Comparison of ENCODE assay signal across 2 cellular contexts in the genomic region with DNA sequence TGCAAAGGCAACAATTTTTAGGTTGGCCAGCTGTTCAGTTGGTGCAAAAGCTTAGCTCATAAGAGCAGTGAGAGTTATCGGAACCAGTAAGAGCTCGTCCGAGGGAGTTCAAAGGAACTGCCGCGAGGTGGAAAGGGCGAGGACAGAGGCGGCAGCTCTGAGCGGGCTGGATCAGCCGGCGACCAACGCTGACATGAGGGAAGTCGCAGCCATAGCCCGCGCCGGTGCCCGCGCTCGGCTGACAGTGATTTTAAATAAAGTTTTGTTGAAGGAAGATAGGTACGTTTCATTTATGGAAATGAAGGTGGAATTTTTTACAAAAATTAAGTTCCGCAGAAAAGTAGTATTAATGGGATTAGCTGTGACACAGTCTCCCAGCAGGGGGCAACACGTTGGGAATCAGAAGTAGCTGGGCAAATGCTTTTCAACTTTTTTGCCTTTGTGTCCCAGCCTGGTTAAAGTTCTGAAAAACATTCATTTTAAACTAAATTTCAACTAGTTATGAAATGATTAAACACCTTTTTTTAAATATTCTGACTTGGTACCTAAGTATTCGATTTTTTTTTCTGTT.
TF ChIP-seq lines count a peak whose summit lies in the region.

No MANE protein-coding gene starts in this region.

TF ChIP-seq in SK-N-SH, 30 proteins besides CTCF, POLR2A, EP300 and RAD21:
- TF ChIP-seq, protein P1, sequence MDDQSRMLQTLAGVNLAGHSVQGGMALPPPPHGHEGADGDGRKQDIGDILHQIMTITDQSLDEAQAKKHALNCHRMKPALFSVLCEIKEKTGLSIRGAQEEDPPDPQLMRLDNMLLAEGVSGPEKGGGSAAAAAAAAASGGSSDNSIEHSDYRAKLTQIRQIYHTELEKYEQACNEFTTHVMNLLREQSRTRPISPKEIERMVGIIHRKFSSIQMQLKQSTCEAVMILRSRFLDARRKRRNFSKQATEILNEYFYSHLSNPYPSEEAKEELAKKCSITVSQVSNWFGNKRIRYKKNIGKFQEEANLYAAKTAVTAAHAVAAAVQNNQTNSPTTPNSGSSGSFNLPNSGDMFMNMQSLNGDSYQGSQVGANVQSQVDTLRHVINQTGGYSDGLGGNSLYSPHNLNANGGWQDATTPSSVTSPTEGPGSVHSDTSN (IDR thresholded peaks at IDR 0.05), result no peak
- TF ChIP-seq RCOR1 (IDR thresholded peaks at IDR 0.05; ENCODE audit: low read length) (no peak), RFX5 (IDR thresholded peaks at IDR 0.05; ENCODE audit: low read length) (no peak), MXI1 (IDR thresholded peaks at IDR 0.05; ENCODE audit: low read depth, low read length) (no peak), MEF2A (IDR thresholded peaks at IDR 0.05; ENCODE audit: borderline replicate concordance, low read depth) (no peak), ELF1 (IDR thresholded peaks at IDR 0.05) (no peak), TCF12 (IDR thresholded peaks at IDR 0.05) (no peak), SIN3A (IDR thresholded peaks at IDR 0.05; ENCODE audit: borderline replicate concordance, low read depth, low read length) (no peak), FOXJ3 (CRISPR knock-in tag; IDR thresholded peaks at IDR 0.05) (no peak), NRF1 (IDR thresholded peaks at IDR 0.05; ENCODE audit: low read depth, low read length) (no peak), SMC3 (IDR thresholded peaks at IDR 0.05; ENCODE audit: low read depth, low read length) (no peak), CHD2 (IDR thresholded peaks at IDR 0.05; ENCODE audit: low read length, partially characterized antibody) (no peak), EZH2phosphoT487 (IDR thresholded peaks at IDR 0.05; ENCODE audit: borderline replicate concordance, low read depth) (no peak)
- TF ChIP-seq, protein P2, sequence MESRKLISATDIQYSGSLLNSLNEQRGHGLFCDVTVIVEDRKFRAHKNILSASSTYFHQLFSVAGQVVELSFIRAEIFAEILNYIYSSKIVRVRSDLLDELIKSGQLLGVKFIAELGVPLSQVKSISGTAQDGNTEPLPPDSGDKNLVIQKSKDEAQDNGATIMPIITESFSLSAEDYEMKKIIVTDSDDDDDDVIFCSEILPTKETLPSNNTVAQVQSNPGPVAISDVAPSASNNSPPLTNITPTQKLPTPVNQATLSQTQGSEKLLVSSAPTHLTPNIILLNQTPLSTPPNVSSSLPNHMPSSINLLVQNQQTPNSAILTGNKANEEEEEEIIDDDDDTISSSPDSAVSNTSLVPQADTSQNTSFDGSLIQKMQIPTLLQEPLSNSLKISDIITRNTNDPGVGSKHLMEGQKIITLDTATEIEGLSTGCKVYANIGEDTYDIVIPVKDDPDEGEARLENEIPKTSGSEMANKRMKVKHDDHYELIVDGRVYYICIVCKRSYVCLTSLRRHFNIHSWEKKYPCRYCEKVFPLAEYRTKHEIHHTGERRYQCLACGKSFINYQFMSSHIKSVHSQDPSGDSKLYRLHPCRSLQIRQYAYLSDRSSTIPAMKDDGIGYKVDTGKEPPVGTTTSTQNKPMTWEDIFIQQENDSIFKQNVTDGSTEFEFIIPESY (IDR thresholded peaks at IDR 0.05; ENCODE audit: borderline replicate concordance, low read depth), result no peak
- TF ChIP-seq, protein P3, sequence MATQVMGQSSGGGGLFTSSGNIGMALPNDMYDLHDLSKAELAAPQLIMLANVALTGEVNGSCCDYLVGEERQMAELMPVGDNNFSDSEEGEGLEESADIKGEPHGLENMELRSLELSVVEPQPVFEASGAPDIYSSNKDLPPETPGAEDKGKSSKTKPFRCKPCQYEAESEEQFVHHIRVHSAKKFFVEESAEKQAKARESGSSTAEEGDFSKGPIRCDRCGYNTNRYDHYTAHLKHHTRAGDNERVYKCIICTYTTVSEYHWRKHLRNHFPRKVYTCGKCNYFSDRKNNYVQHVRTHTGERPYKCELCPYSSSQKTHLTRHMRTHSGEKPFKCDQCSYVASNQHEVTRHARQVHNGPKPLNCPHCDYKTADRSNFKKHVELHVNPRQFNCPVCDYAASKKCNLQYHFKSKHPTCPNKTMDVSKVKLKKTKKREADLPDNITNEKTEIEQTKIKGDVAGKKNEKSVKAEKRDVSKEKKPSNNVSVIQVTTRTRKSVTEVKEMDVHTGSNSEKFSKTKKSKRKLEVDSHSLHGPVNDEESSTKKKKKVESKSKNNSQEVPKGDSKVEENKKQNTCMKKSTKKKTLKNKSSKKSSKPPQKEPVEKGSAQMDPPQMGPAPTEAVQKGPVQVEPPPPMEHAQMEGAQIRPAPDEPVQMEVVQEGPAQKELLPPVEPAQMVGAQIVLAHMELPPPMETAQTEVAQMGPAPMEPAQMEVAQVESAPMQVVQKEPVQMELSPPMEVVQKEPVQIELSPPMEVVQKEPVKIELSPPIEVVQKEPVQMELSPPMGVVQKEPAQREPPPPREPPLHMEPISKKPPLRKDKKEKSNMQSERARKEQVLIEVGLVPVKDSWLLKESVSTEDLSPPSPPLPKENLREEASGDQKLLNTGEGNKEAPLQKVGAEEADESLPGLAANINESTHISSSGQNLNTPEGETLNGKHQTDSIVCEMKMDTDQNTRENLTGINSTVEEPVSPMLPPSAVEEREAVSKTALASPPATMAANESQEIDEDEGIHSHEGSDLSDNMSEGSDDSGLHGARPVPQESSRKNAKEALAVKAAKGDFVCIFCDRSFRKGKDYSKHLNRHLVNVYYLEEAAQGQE (IDR thresholded peaks at IDR 0.05; ENCODE audit: low read depth, low read length), result no peak
- TF ChIP-seq, protein P4, sequence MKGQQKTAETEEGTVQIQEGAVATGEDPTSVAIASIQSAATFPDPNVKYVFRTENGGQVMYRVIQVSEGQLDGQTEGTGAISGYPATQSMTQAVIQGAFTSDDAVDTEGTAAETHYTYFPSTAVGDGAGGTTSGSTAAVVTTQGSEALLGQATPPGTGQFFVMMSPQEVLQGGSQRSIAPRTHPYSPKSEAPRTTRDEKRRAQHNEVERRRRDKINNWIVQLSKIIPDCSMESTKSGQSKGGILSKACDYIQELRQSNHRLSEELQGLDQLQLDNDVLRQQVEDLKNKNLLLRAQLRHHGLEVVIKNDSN (IDR thresholded peaks at IDR 0.05; ENCODE audit: borderline replicate concordance, low read depth), result no peak
- TF ChIP-seq, protein P5, sequence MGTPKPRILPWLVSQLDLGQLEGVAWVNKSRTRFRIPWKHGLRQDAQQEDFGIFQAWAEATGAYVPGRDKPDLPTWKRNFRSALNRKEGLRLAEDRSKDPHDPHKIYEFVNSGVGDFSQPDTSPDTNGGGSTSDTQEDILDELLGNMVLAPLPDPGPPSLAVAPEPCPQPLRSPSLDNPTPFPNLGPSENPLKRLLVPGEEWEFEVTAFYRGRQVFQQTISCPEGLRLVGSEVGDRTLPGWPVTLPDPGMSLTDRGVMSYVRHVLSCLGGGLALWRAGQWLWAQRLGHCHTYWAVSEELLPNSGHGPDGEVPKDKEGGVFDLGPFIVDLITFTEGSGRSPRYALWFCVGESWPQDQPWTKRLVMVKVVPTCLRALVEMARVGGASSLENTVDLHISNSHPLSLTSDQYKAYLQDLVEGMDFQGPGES (IDR thresholded peaks at IDR 0.05; ENCODE audit: low read depth, low read length), result no peak

TF ChIP-seq in SK-N-SH treated with all-trans-retinoic acid at 6 μM for 48 hours, 23 proteins besides CTCF, POLR2A, EP300 and RAD21:
- no peak for TF ChIP-seq RARB (CRISPR knock-in tag; IDR thresholded peaks at IDR 0.05)
- TF ChIP-seq, protein P6, sequence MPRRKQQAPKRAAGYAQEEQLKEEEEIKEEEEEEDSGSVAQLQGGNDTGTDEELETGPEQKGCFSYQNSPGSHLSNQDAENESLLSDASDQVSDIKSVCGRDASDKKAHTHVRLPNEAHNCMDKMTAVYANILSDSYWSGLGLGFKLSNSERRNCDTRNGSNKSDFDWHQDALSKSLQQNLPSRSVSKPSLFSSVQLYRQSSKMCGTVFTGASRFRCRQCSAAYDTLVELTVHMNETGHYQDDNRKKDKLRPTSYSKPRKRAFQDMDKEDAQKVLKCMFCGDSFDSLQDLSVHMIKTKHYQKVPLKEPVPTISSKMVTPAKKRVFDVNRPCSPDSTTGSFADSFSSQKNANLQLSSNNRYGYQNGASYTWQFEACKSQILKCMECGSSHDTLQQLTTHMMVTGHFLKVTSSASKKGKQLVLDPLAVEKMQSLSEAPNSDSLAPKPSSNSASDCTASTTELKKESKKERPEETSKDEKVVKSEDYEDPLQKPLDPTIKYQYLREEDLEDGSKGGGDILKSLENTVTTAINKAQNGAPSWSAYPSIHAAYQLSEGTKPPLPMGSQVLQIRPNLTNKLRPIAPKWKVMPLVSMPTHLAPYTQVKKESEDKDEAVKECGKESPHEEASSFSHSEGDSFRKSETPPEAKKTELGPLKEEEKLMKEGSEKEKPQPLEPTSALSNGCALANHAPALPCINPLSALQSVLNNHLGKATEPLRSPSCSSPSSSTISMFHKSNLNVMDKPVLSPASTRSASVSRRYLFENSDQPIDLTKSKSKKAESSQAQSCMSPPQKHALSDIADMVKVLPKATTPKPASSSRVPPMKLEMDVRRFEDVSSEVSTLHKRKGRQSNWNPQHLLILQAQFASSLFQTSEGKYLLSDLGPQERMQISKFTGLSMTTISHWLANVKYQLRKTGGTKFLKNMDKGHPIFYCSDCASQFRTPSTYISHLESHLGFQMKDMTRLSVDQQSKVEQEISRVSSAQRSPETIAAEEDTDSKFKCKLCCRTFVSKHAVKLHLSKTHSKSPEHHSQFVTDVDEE (CRISPR knock-in tag; IDR thresholded peaks at IDR 0.05), result no peak
- no peak for TF ChIP-seq SNAI2 (CRISPR knock-in tag; IDR thresholded peaks at IDR 0.05)
- no peak for TF ChIP-seq TCF4 (CRISPR knock-in tag; IDR thresholded peaks at IDR 0.05; ENCODE audit: borderline replicate concordance)
